Comparison of ENCODE assay signal across 10 cellular contexts in the genomic region with DNA sequence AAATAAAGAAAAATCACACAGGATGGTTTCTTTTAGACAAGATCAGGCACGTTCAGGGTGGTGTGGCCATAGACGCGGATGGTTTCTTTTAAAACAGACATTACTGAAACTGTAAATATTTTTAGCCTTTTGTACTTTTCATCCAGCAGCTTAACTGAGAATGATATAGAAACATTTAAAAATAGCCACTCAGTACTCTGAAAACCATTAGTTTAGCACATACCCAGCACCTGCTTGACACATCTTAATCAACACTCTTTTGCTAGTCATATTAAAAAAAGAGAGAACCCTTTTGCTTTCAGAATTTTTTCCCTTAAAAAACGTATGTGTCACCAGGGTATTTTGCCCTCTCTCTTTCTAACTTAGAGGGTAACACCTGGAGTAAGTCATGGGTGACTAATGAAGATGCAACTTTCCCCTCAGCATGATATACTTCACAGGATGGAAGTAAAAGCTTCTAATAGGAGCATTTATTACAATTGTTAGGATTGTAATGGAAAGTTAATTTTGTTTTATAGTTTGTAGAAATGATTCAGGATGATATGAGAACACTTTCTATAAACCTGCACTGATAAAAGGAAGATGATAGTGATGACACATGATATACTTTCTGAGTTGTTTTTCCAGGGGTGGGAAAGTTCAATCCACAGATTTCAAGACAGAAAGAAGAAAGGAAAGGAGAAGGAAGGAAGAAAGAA. TPM values are rescaled to one million over a fixed set of nuclear protein-coding genes. Genes with fewer than 3 reads are reported as not detected.
A peak's percentile ranks its signal among the peaks of the same experiment; 100 is the strongest.
DNase-seq lines count a peak whose midpoint lies in the region; ATAC-seq, FAIRE-seq and TF ChIP-seq lines count a peak whose summit lies in the region.
"Had no signal": no experiment of that assay in that cellular context is flagged by ENCODE, and none has a peak within 500 bp of the region (broad histone marks: within the 10 kb centered on the region; RNA-seq: fewer than 3 reads in every experiment).

No MANE protein-coding gene starts in this region.

- no peak for DNase-seq in GM12891 (ENCODE audit: insufficient read length, low spot score)
- no peak for DNase-seq in Right ventricle myocardium inferior (ENCODE audit: missing footprints)
- DNase-seq in activated effector memory CD4-positive, alpha-beta T cell treated with Interleukin-2 at 50 U/mL for 16 hours: no peak
- DNase-seq in tibial artery: no peak
- DNase-seq in Peyer's patch: no peak
- DNase-seq: NCI-H1105 had no signal

- H3K27ac Mint-ChIP-seq in activated T-helper 17 cell treated with anti-CD3 and anti-CD28 coated beads, Interleukin-2, amount 50 U/mL, for 72 hours: peak overlapping the region; percentile 85

- peaks cover 37% of the 10 kb centered on the region for H3K4me1 Mint-ChIP-seq in activated T-helper 17 cell treated with anti-CD3 and anti-CD28 coated beads, Interleukin-2, amount 50 U/mL, for 72 hours

- H3K4me1 ChIP-seq in tibial artery (no peaks in the 10 kb centered on the region), Peyer's patch (no peaks in the 10 kb centered on the region)

- H3K27ac ChIP-seq in tibial artery (no peak overlapping the region), Peyer's patch (no peak overlapping the region)

- TF ChIP-seq POLR2A in GM12891 (IDR thresholded peaks at IDR 0.05; ENCODE audit: low read depth, low read length) (no peak), Peyer's patch (IDR thresholded peaks at IDR 0.05) (no peak)

- peak overlapping the region; percentile 49 for H3K4me3 Mint-ChIP-seq in activated T-helper 17 cell treated with anti-CD3 and anti-CD28 coated beads, Interleukin-2, amount 50 U/mL, for 72 hours

- H3K27me3 Mint-ChIP-seq in activated T-helper 17 cell treated with anti-CD3 and anti-CD28 coated beads, Interleukin-2, amount 50 U/mL, for 72 hours: no peaks in the 10 kb centered on the region

- no peaks in the 10 kb centered on the region for H3K27me3 ChIP-seq in tibial artery
- H3K27me3 ChIP-seq in Peyer's patch: no peaks in the 10 kb centered on the region

- TF ChIP-seq CTCF in tibial artery (IDR thresholded peaks at IDR 0.05) (no peak), Peyer's patch (IDR thresholded peaks at IDR 0.05) (no peak)

- H3K9me3 Mint-ChIP-seq in activated T-helper 17 cell treated with anti-CD3 and anti-CD28 coated beads, Interleukin-2, amount 50 U/mL, for 72 hours: peaks cover 9% of the 10 kb centered on the region

- ATAC-seq in GM19397 (IDR thresholded peaks at IDR 0.05; ENCODE audit: unreplicated experiment) (peak; percentile 90), HG03064 (IDR thresholded peaks at IDR 0.05; ENCODE audit: low read depth, unreplicated experiment) (peak; percentile 87), Right ventricle myocardium inferior (no peak)
- ATAC-seq in activated T-helper 17 cell treated with anti-CD3 and anti-CD28 coated beads, Interleukin-2, amount 50 U/mL, for 72 hours (replicated peaks): peak; percentile 75

- H3K36me3 ChIP-seq in tibial artery (peaks cover 0 to 7% (median 0%) of the 10 kb centered on the region in 3 donors), Peyer's patch (peaks cover 0 to 4% (median 0%) of the 10 kb centered on the region in 3 donors)

- H3K36me3 Mint-ChIP-seq in activated T-helper 17 cell treated with anti-CD3 and anti-CD28 coated beads, Interleukin-2, amount 50 U/mL, for 72 hours (ENCODE audit: low read depth): peaks cover 53% of the 10 kb centered on the region

- FAIRE-seq in GM12891 (lab: Jason Lieb, UNC): peak; percentile 52
- FAIRE-seq: TTC549 had no signal

- H3K9me3 ChIP-seq in tibial artery: no peaks in the 10 kb centered on the region
- no peaks in the 10 kb centered on the region for H3K9me3 ChIP-seq in Peyer's patch

- intact Hi-C loops in Right ventricle myocardium inferior (cut with DNase I) (no loop called here), tibial artery (cut with DNase I; ENCODE audit: low total_unique reads) (no loop called here)

- H3K4me3 ChIP-seq in tibial artery: no peak overlapping the region
- H3K4me3 ChIP-seq in Peyer's patch: no peak overlapping the region

TF ChIP-seq in GM12891, 5 proteins besides CTCF, POLR2A, EP300 and RAD21:
- TF ChIP-seq SPI1 (IDR thresholded peaks at IDR 0.05; ENCODE audit: low read depth, low read length) (no peak), POU2F2 (IDR thresholded peaks at IDR 0.05; ENCODE audit: low read depth, low read length) (no peak), PAX5 (IDR thresholded peaks at IDR 0.05; ENCODE audit: insufficient read depth, low read length, severe bottlenecking) (no peak)
TF ChIP-seq in GM12891: peak in this region for 0.

RNA-seq across cellular contexts. Expression of gene BACH2, which starts 45.2 kb away (rescaled TPM):
- 0.01 TPM for polyA plus RNA-seq in GM12891 (2012; ENCODE audit: low read depth, missing spikeins)
- 10 to 100 TPM in 1 of 2 donors, 1 to 10 TPM in 1; 3.0 to 22.9 TPM for total RNA-seq in activated T-helper 17 cell treated with anti-CD3 and anti-CD28 coated beads, Interleukin-2, amount 50 U/mL, for 72 hours
- total RNA-seq in Right ventricle myocardium inferior: 2.2 TPM
- 10 to 100 TPM in 2 of 4 donors, 1 to 10 TPM in 1, under 1 TPM in 1; 0.18 to 26.4 (median 8.2) TPM for total RNA-seq in Peyer's patch
